ENCODE assay signal across 8 cellular contexts in genomic region chr2:73931531-73932500, GRCh38. TPM values are rescaled to one million over a fixed set of nuclear protein-coding genes. Genes with fewer than 3 reads are reported as not detected.
A peak's percentile ranks its signal among the peaks of the same experiment; 100 is the strongest.
DNase-seq lines count a peak whose midpoint lies in the region; FAIRE-seq and TF ChIP-seq lines count a peak whose summit lies in the region.

No MANE protein-coding gene starts in this region.

- H4K20me1 ChIP-seq in endothelial cell of umbilical vein (replicated peaks; ENCODE audit: control insufficient read depth, extremely low read depth, insufficient read depth, low read length), result peaks cover 3% of the 10 kb centered on the region

- no peak for TF ChIP-seq POLR2A in GM12891 (IDR thresholded peaks at IDR 0.05; ENCODE audit: low read depth, low read length)
- no peak for TF ChIP-seq POLR2A in endothelial cell of umbilical vein (IDR thresholded peaks at IDR 0.05; ENCODE audit: low read depth, low read length)

- POLR2A ChIA-PET in activated CD4-positive, alpha-beta T cell treated with anti-CD3 and anti-CD28 coated beads, Interleukin-2, amount 10 ng/mL, durations not matched to agents 7 days and 5 days (lab: Charles Lee), result interaction anchor here (0.6 kb wide), 1 partner anchor 232 kb away, joined by 3 read pairs; no protein-coding TSS in a partner anchor
- POLR2A ChIA-PET in endothelial cell of umbilical vein (lab: Charles Lee), result no interaction called here

- CTCF ChIA-PET in activated CD4-positive, alpha-beta T cell treated with anti-CD3 and anti-CD28 coated beads, Interleukin-2, amount 10 ng/mL, durations not matched to agents 7 days and 5 days (lab: Charles Lee), result no interaction called here
- CTCF ChIA-PET in endothelial cell of umbilical vein (lab: Charles Lee), result no interaction called here

- no peak overlapping the region for H3K27ac ChIP-seq in endothelial cell of umbilical vein (ENCODE audit: insufficient read depth, low read depth, low read length)
- no peak overlapping the region for H3K27ac ChIP-seq in effector memory CD4-positive, alpha-beta T cell (ENCODE audit: insufficient read depth, low read length, poor library complexity, severe bottlenecking)

- DNase-seq in GM12891 (ENCODE audit: insufficient read length, low spot score) (no peak), endothelial cell of umbilical vein (ENCODE audit: low read depth, low spot score) (no peak), NCI-H2227 treated with DMSO at 0.1 percent for 48 hours (lab: John Stamatoyannopoulos, UW) (no peak), NCI-H1436 treated with DMSO at 0.1 percent for 48 hours (lab: John Stamatoyannopoulos, UW) (no peak), retina (no peak)
- DNase-seq in activated CD4-positive, alpha-beta T cell treated with anti-CD3 and anti-CD28 coated beads, Interleukin-2, amount 10 ng/mL, durations not matched to agents 7 days and 5 days, result no peak
- DNase-seq in stimulated activated CD4-positive, alpha-beta T cell treated with anti-CD3 and anti-CD28 coated beads, Interleukin-1b, Interleukin-23, amount 100 ng/mL, for 24 hours (ENCODE audit: low read depth in 4 of 4, low spot score in 1 of 4), result peak in 3 of 4 experiments; percentile 13 to 36 (median 25)
- DNase-seq in effector memory CD4-positive, alpha-beta T cell, result no peak

- no peaks in the 10 kb centered on the region for H3K9me3 ChIP-seq in endothelial cell of umbilical vein (replicated peaks; ENCODE audit: control insufficient read depth, insufficient read depth, low read length)
- no peaks in the 10 kb centered on the region for H3K9me3 ChIP-seq in effector memory CD4-positive, alpha-beta T cell (ENCODE audit: control insufficient read depth, low read length)

- TF ChIP-seq CTCF in endothelial cell of umbilical vein (IDR thresholded peaks at IDR 0.05; ENCODE audit: extremely low read depth in 1 of 2, insufficient read depth in 1 of 2, low read depth in 1 of 2, low read length in 2 of 2), result no peak

- no peak overlapping the region for H3K4me3 ChIP-seq in endothelial cell of umbilical vein (replicated peaks in 1 of 3; ENCODE audit: insufficient read depth in 1 of 3, low read depth in 1 of 3, low read length in 3 of 3)
- no peak overlapping the region for H3K4me3 ChIP-seq in effector memory CD4-positive, alpha-beta T cell (ENCODE audit: insufficient read depth, low read depth, low read length, poor library complexity, severe bottlenecking)

- peaks cover 14% of the 10 kb centered on the region for H3K4me1 ChIP-seq in endothelial cell of umbilical vein (ENCODE audit: control insufficient read depth, extremely low read depth, insufficient read depth, low read length)
- H3K4me1 ChIP-seq in effector memory CD4-positive, alpha-beta T cell (ENCODE audit: control insufficient read depth, insufficient read depth, low read length, poor library complexity, severe bottlenecking), result peaks cover 17% of the 10 kb centered on the region

- peaks cover 63% of the 10 kb centered on the region for H3K79me2 ChIP-seq in endothelial cell of umbilical vein (ENCODE audit: control insufficient read depth, insufficient read depth, low read length)

- no peak overlapping the region for H3K4me3 Mint-ChIP-seq in activated CD4-positive, alpha-beta T cell treated with anti-CD3 and anti-CD28 coated beads, Interleukin-2, amount 10 ng/mL, durations not matched to agents 7 days and 5 days

- no peak overlapping the region for H2AFZ ChIP-seq in endothelial cell of umbilical vein (ENCODE audit: low read depth, low read length)

- no peaks in the 10 kb centered on the region for H3K27me3 ChIP-seq in endothelial cell of umbilical vein (ENCODE audit: control insufficient read depth in 2 of 2, insufficient read depth in 2 of 2, low read length in 2 of 2)
- H3K27me3 ChIP-seq in effector memory CD4-positive, alpha-beta T cell (replicated peaks; ENCODE audit: control insufficient read depth, insufficient read depth, low read length, poor library complexity, severe bottlenecking), result no peaks in the 10 kb centered on the region

- no peaks in the 10 kb centered on the region for H3K36me3 ChIP-seq in endothelial cell of umbilical vein (ENCODE audit: control insufficient read depth in 2 of 2, extremely low read depth in 1 of 2, insufficient read depth in 2 of 2, low read length in 2 of 2)
- peaks cover 21% of the 10 kb centered on the region for H3K36me3 ChIP-seq in effector memory CD4-positive, alpha-beta T cell (ENCODE audit: control insufficient read depth, insufficient read depth, low read length)

- dilution Hi-C loops in endothelial cell of umbilical vein (cut with MboI; ENCODE audit: extremely low pct_ligation_motif_present, low sequenced_read_pairs), result no loop called here

- H3K9me1 ChIP-seq in endothelial cell of umbilical vein (replicated peaks; ENCODE audit: control insufficient read depth, extremely low read depth, insufficient read depth, low read length), result no peaks in the 10 kb centered on the region

- H3K36me3 Mint-ChIP-seq in activated CD4-positive, alpha-beta T cell treated with anti-CD3 and anti-CD28 coated beads, Interleukin-2, amount 10 ng/mL, durations not matched to agents 7 days and 5 days (ENCODE audit: low read depth), result peaks cover 60% of the 10 kb centered on the region

- peak overlapping the region; percentile 54 for H3K27ac Mint-ChIP-seq in activated CD4-positive, alpha-beta T cell treated with anti-CD3 and anti-CD28 coated beads, Interleukin-2, amount 10 ng/mL, durations not matched to agents 7 days and 5 days

- no peaks in the 10 kb centered on the region for H3K27me3 Mint-ChIP-seq in activated CD4-positive, alpha-beta T cell treated with anti-CD3 and anti-CD28 coated beads, Interleukin-2, amount 10 ng/mL, durations not matched to agents 7 days and 5 days

- peaks cover 62% of the 10 kb centered on the region for H3K4me1 Mint-ChIP-seq in activated CD4-positive, alpha-beta T cell treated with anti-CD3 and anti-CD28 coated beads, Interleukin-2, amount 10 ng/mL, durations not matched to agents 7 days and 5 days

- no peak for FAIRE-seq in GM12891 (lab: Jason Lieb, UNC)
- no peak for FAIRE-seq in endothelial cell of umbilical vein (lab: Jason Lieb, UNC)

- H3K9ac ChIP-seq in endothelial cell of umbilical vein (replicated peaks; ENCODE audit: extremely low read depth, insufficient read depth, low read length), result no peak overlapping the region

- H3K9me3 Mint-ChIP-seq in activated CD4-positive, alpha-beta T cell treated with anti-CD3 and anti-CD28 coated beads, Interleukin-2, amount 10 ng/mL, durations not matched to agents 7 days and 5 days, result no peaks in the 10 kb centered on the region

- H3K4me2 ChIP-seq in endothelial cell of umbilical vein (ENCODE audit: insufficient read depth, low read length), result no peak overlapping the region

- intact Hi-C loops in endothelial cell of umbilical vein (cut with micrococcal nuclease), result no loop called here

- no TSS peak for BruUV-seq in endothelial cell of umbilical vein (replicated peaks; lab: Mats Ljungman, UMichigan)

TF ChIP-seq in GM12891, 5 proteins besides CTCF, POLR2A, EP300 and RAD21:
- TF ChIP-seq POLR2AphosphoS5 (IDR thresholded peaks at IDR 0.05; ENCODE audit: low read depth, low read length) (0 out of 2 replicates have a peak, but pooled peaks have one; percentile 13), SPI1 (IDR thresholded peaks at IDR 0.05; ENCODE audit: low read depth, low read length) (no peak), PAX5 (IDR thresholded peaks at IDR 0.05; ENCODE audit: insufficient read depth, low read length, severe bottlenecking) (no peak)
TF ChIP-seq in GM12891: peak in this region for 1.

TF ChIP-seq in endothelial cell of umbilical vein, 7 proteins besides CTCF, POLR2A, EP300 and RAD21 (continues in another document):
- no peak for TF ChIP-seq MYC (IDR thresholded peaks at IDR 0.05; ENCODE audit: low read depth, low read length)
- TF ChIP-seq EZH2 (IDR thresholded peaks at IDR 0.05; ENCODE audit: borderline replicate concordance, low read depth, low read length, severe bottlenecking), result no peak

RNA-seq across cellular contexts. Expression of gene DGUOK, which starts 5.1 kb away (rescaled TPM):
- 110 TPM for polyA plus RNA-seq in GM12891 (2012; ENCODE audit: low read depth, missing spikeins)
- 10 to 100 TPM; 64.1 to 72.3 TPM for total RNA-seq in activated CD4-positive, alpha-beta T cell treated with anti-CD3 and anti-CD28 coated beads, Interleukin-2, amount 10 ng/mL, durations not matched to agents 7 days and 5 days
- total RNA-seq in endothelial cell of umbilical vein, result 51.8 and 58.8 TPM in 2 replicates
- polyA plus RNA-seq in endothelial cell of umbilical vein, result 68.7 and 77.5 TPM in 2 replicates
- polyA plus RNA-seq in endothelial cell of umbilical vein (2011; cell fraction: cytosol; rRNA removed), result 85.8 and 99.0 TPM in 2 replicates
- 37.5 and 40.0 TPM in 2 replicates for polyA plus RNA-seq in endothelial cell of umbilical vein (2011; cell fraction: nucleus; rRNA removed)
- polyA plus RNA-seq in endothelial cell of umbilical vein (2012), result 77.6 and 82.7 TPM in 2 replicates
- polyA minus RNA-seq in endothelial cell of umbilical vein, result 18.6 and 19.3 TPM in 2 replicates
- polyA minus RNA-seq in endothelial cell of umbilical vein (2011; cell fraction: cytosol; rRNA and poly(A)+ RNA removed), result 24.8 TPM
- polyA minus RNA-seq in endothelial cell of umbilical vein (2011; cell fraction: nucleus; rRNA and poly(A)+ RNA removed), result 16.0 and 19.5 TPM in 2 replicates

RNA-seq across cellular contexts. Expression of gene ACTG2, which starts 39.0 kb away (rescaled TPM):
- polyA plus RNA-seq in GM12891 (2012; ENCODE audit: low read depth, missing spikeins), result not detected
- total RNA-seq in activated CD4-positive, alpha-beta T cell treated with anti-CD3 and anti-CD28 coated beads, Interleukin-2, amount 10 ng/mL, durations not matched to agents 7 days and 5 days, result not detected
- total RNA-seq in endothelial cell of umbilical vein, result not detected in 2 replicates
- not detected in 2 replicates for polyA plus RNA-seq in endothelial cell of umbilical vein
- polyA plus RNA-seq in endothelial cell of umbilical vein (2011; cell fraction: cytosol; rRNA removed), result not detected in 2 replicates
- polyA plus RNA-seq in endothelial cell of umbilical vein (2011; cell fraction: nucleus; rRNA removed), result not detected in 2 replicates
- polyA plus RNA-seq in endothelial cell of umbilical vein (2012), result not detected in 2 replicates
- polyA minus RNA-seq in endothelial cell of umbilical vein, result not detected in 2 replicates
- not detected for polyA minus RNA-seq in endothelial cell of umbilical vein (2011; cell fraction: cytosol; rRNA and poly(A)+ RNA removed)
- polyA minus RNA-seq in endothelial cell of umbilical vein (2011; cell fraction: nucleus; rRNA and poly(A)+ RNA removed), result not detected in 2 replicates

RNA-seq across cellular contexts. Expression of gene TET3, which starts 52.9 kb away (rescaled TPM):
- polyA plus RNA-seq in GM12891 (2012; ENCODE audit: low read depth, missing spikeins), result 9.6 TPM
- total RNA-seq in activated CD4-positive, alpha-beta T cell treated with anti-CD3 and anti-CD28 coated beads, Interleukin-2, amount 10 ng/mL, durations not matched to agents 7 days and 5 days, result 10 to 100 TPM; 17.9 to 18.8 TPM
- total RNA-seq in endothelial cell of umbilical vein, result 14.7 and 15.6 TPM in 2 replicates
- polyA plus RNA-seq in endothelial cell of umbilical vein, result 3.0 and 3.4 TPM in 2 replicates
- polyA plus RNA-seq in endothelial cell of umbilical vein (2011; cell fraction: cytosol; rRNA removed), result 3.4 and 3.6 TPM in 2 replicates
- 13.8 and 14.6 TPM in 2 replicates for polyA plus RNA-seq in endothelial cell of umbilical vein (2011; cell fraction: nucleus; rRNA removed)
- polyA plus RNA-seq in endothelial cell of umbilical vein (2012), result 6.5 and 7.4 TPM in 2 replicates
- polyA minus RNA-seq in endothelial cell of umbilical vein, result 10.6 and 11.2 TPM in 2 replicates
- polyA minus RNA-seq in endothelial cell of umbilical vein (2011; cell fraction: cytosol; rRNA and poly(A)+ RNA removed), result 9.1 TPM
- 13.2 and 15.1 TPM in 2 replicates for polyA minus RNA-seq in endothelial cell of umbilical vein (2011; cell fraction: nucleus; rRNA and poly(A)+ RNA removed)

Comparison
In these comparisons a context has a peak if more than half of its experiments do, and no peak if none do; other contexts are left out.
1. DNase-seq: peak in stimulated activated CD4-positive, alpha-beta T cell treated with anti-CD3 and anti-CD28 coated beads, Interleukin-1b, Interleukin-23, amount 100 ng/mL, for 24 hours (3 of 4); none in GM12891 (single experiment), activated CD4-positive, alpha-beta T cell treated with anti-CD3 and anti-CD28 coated beads, Interleukin-2, amount 10 ng/mL, durations not matched to agents 7 days and 5 days (single experiment), endothelial cell of umbilical vein (single experiment), NCI-H2227 treated with DMSO at 0.1 percent for 48 hours (single experiment), effector memory CD4-positive, alpha-beta T cell (0 of 3), NCI-H1436 treated with DMSO at 0.1 percent for 48 hours (single experiment) and retina (single experiment).